Comparison of ENCODE assay signal across 13 cellular contexts in genomic region chr1:54125671-54126070, GRCh38. TPM values are rescaled to one million over a fixed set of nuclear protein-coding genes. Genes with fewer than 3 reads are reported as not detected.
DNase-seq lines count a peak whose midpoint lies in the region; ATAC-seq and TF ChIP-seq lines count a peak whose summit lies in the region.
"Had no signal": no experiment of that assay in that cellular context is flagged by ENCODE, and none has a peak within 500 bp of the region (broad histone marks: within the 10 kb centered on the region; RNA-seq: fewer than 3 reads in every experiment).

No MANE protein-coding gene starts in this region.

- no peaks in the 10 kb centered on the region for H3K27me3 ChIP-seq in testis

- no peaks in the 10 kb centered on the region for H3K9me3 ChIP-seq in testis
- H3K9me3 ChIP-seq: left lung had no signal

- H3K27ac Mint-ChIP-seq in WTC11: no peak overlapping the region
- H3K27ac Mint-ChIP-seq: activated CD4-positive, alpha-beta T cell treated with anti-CD3 and anti-CD28 coated beads for 36 hours had no signal

- H3K27ac ChIP-seq in testis: no peak overlapping the region
- H3K27ac ChIP-seq: left lung had no signal

- peaks cover 29% of the 10 kb centered on the region for H3K4me1 Mint-ChIP-seq in WTC11
- H3K4me1 Mint-ChIP-seq: central memory CD8-positive, alpha-beta T cell had no signal

- peaks cover 20% of the 10 kb centered on the region for H3K27me3 Mint-ChIP-seq in WTC11 (ENCODE audit: low read depth)
- H3K27me3 Mint-ChIP-seq: activated CD4-positive, alpha-beta T cell treated with anti-CD3 and anti-CD28 coated beads for 36 hours had no signal

- ATAC-seq in WTC11 (peak; percentile 23), GM18519 (IDR thresholded peaks at IDR 0.05; ENCODE audit: low FRiP score, unreplicated experiment) (no peak)
- ATAC-seq: activated CD4-positive, alpha-beta T cell treated with anti-CD3 and anti-CD28 coated beads for 36 hours; left lung had no signal

- intact Hi-C loops in testis (cut with DNase I; ENCODE audit: low total_unique reads): loop anchor here (10.0 kb wide), 2 partner anchors 279 to 359 kb away; partner anchors contain the start of gene SSBP3

- peaks cover 12% of the 10 kb centered on the region for H3K4me1 ChIP-seq in testis

- peak; percentile 38 for DNase-seq in NCI-H748 (lab: John Stamatoyannopoulos, UW; ENCODE audit: unreplicated experiment)
- no peak for DNase-seq in NCI-H748 treated with DMSO at 0.1 percent for 48 hours (lab: John Stamatoyannopoulos, UW)
- peak; percentile 34 for DNase-seq in WTC11 (ENCODE audit: low spot score)
- DNase-seq in iPS-NIHi11 (ENCODE audit: low spot score): peak; percentile 59
- peak; percentile 57 for DNase-seq in testis
- no peak for DNase-seq in GM19238 (ENCODE audit: insufficient read length, low spot score)
- DNase-seq in NCI-H2029 treated with DMSO at 0.1 percent for 48 hours (lab: John Stamatoyannopoulos, UW): no peak
- DNase-seq: activated CD4-positive, alpha-beta T cell treated with anti-CD3 and anti-CD28 coated beads for 36 hours; left lung; NCI-H226; stimulated activated CD4-positive, alpha-beta T cell treated with anti-CD3 and anti-CD28 coated beads, Interleukin-2, amount 100 ng/mL, for 48 hours had no signal

- peaks cover 4% of the 10 kb centered on the region; the same call in 1 of the 2 replicates for H3K9me3 Mint-ChIP-seq in WTC11
- H3K9me3 Mint-ChIP-seq: central memory CD8-positive, alpha-beta T cell had no signal

- POLR2A ChIA-PET in WTC11 (lab: Charles Lee): no interaction called here

- TF ChIP-seq CTCF in WTC11 (IDR thresholded peaks at IDR 0.05): no peak
- TF ChIP-seq CTCF in testis (IDR thresholded peaks at IDR 0.05): peak in 1 of 3 experiments; percentile 2

- no peak overlapping the region for H3K4me3 ChIP-seq in testis
- H3K4me3 ChIP-seq: left lung had no signal

- H3K4me3 Mint-ChIP-seq in WTC11: no peak overlapping the region
- H3K4me3 Mint-ChIP-seq: activated CD4-positive, alpha-beta T cell treated with anti-CD3 and anti-CD28 coated beads for 36 hours; central memory CD8-positive, alpha-beta T cell had no signal

- no peaks in the 10 kb centered on the region for H3K36me3 ChIP-seq in testis (ENCODE audit: low read depth, missing control alignments)
- H3K36me3 ChIP-seq: left lung had no signal

- WGBS in testis, 2 donors: 93% methylated on average over 5 of the region's 5 CpGs; no CpG with 5 or more reads in 1 of the 2 donors

- CTCF ChIA-PET in WTC11 (lab: Charles Lee): interaction anchor here (0.6 to 2.2 kb wide), 15 partner anchors 9 to 374 kb away, joined by 3 to 14 read pairs (median 4); no protein-coding TSS in a partner anchor

- no peaks in the 10 kb centered on the region for H3K36me3 Mint-ChIP-seq in WTC11

- TF ChIP-seq POLR2A in testis (IDR thresholded peaks at IDR 0.05): no peak

TF ChIP-seq in WTC11, 78 proteins besides CTCF, POLR2A, EP300 and RAD21:
- TF ChIP-seq ARID4B (CRISPR knock-in tag; IDR thresholded peaks at IDR 0.05; ENCODE audit: borderline replicate concordance) (no peak), IRF1 (CRISPR knock-in tag; IDR thresholded peaks at IDR 0.05) (no peak), GTF2I (CRISPR knock-in tag; conservative IDR thresholded peaks at IDR 0.05) (no peak), NFYB (CRISPR knock-in tag; conservative IDR thresholded peaks at IDR 0.05; ENCODE audit: low read depth) (no peak), SMAD3 (CRISPR knock-in tag; IDR thresholded peaks at IDR 0.05; ENCODE audit: borderline replicate concordance) (no peak), FOXK1 (CRISPR knock-in tag; IDR thresholded peaks at IDR 0.05) (no peak), MXD4 (CRISPR knock-in tag; IDR thresholded peaks at IDR 0.05; ENCODE audit: borderline replicate concordance) (no peak), FOXJ3 (CRISPR knock-in tag; IDR thresholded peaks at IDR 0.05; ENCODE audit: borderline replicate concordance) (no peak), MAX (CRISPR knock-in tag; IDR thresholded peaks at IDR 0.05) (no peak), ATF6 (CRISPR knock-in tag; IDR thresholded peaks at IDR 0.05) (no peak)

RNA-seq across cellular contexts. Expression of gene CDCP2, which starts 27.1 kb away (rescaled TPM):
- 0.07 TPM in 1 of 3 replicates, not detected in the others for total RNA-seq in WTC11 (2021)
- under 1 TPM; 0.06 to 0.24 TPM for total RNA-seq in testis
- 0.20 TPM for polyA plus RNA-seq in testis (ENCODE audit: insufficient read depth, low read depth, low replicate concordance)
- total RNA-seq: activated CD4-positive, alpha-beta T cell treated with anti-CD3 and anti-CD28 coated beads for 36 hours had no signal

Comparison
In these comparisons a context has a peak if more than half of its experiments do, and no peak if none do; other contexts are left out.
1. DNase-seq: peak in NCI-H748 (single experiment), WTC11 (single experiment), iPS-NIHi11 (single experiment) and testis (single experiment); none in NCI-H748 treated with DMSO at 0.1 percent for 48 hours (single experiment), GM19238 (single experiment) and NCI-H2029 treated with DMSO at 0.1 percent for 48 hours (single experiment).